ENCODE assay signal across 29 cellular contexts in genomic region chr3:43183456-43183855, GRCh38.
"Had no signal": no experiment of that assay in that cellular context is flagged by ENCODE, and none has a peak within 500 bp of the region (broad histone marks: within the 10 kb centered on the region; RNA-seq: fewer than 3 reads in every experiment).

No MANE protein-coding gene starts in this region.

- H3K36me3 Mint-ChIP-seq: activated CD4-positive, alpha-beta memory T cell treated with anti-CD3 and anti-CD28 coated beads for 36 hours; WTC11 had no signal

- H3K9me3 Mint-ChIP-seq: activated naive CD4-positive, alpha-beta T cell treated with anti-CD3 and anti-CD28 coated beads for 36 hours had no signal

- H3K36me3 ChIP-seq: brain microvascular endothelial cell, cardiac muscle cell had no signal

- ATAC-seq: activated T-cell treated with anti-CD3 and anti-CD28 coated beads, Interleukin-2, amount 50 U/mL, for 4 hours; Panc1; Right ventricle myocardium inferior; WTC11 had no signal

- H3K27me3 ChIP-seq: brain microvascular endothelial cell, cardiac muscle cell had no signal

- H3K4me3 ChIP-seq: cardiac muscle cell, SK-N-MC had no signal

- DNase-seq: activated CD4-positive, alpha-beta memory T cell treated with anti-CD3 and anti-CD28 coated beads for 36 hours; activated CD4-positive, alpha-beta T cell treated with anti-CD3 and anti-CD28 coated beads for 1 hour; activated CD4-positive, alpha-beta T cell treated with anti-CD3 and anti-CD28 coated beads, Interleukin-2, amount 10 ng/mL, durations not matched to agents 7 days and 5 days; activated CD8-positive, alpha-beta memory T cell treated with anti-CD3 and anti-CD28 coated beads for 24 hours; activated gamma-delta T cell; activated naive CD4-positive, alpha-beta T cell treated with anti-CD3 and anti-CD28 coated beads for 36 hours; activated T-cell treated with anti-CD3 and anti-CD28 coated beads, Interleukin-2, amount 50 U/mL, for 4 hours; brain microvascular endothelial cell; KG1; NCI-H1048; NCI-H146; NCI-H187 treated with DMSO at 0.1 percent for 48 hours; NCI-H2081 treated with DMSO at 0.1 percent for 48 hours; NCI-H2171; NCI-H2227 treated with DMSO at 0.1 percent for 48 hours; NCI-H446 treated with DMSO at 0.1 percent for 48 hours; NCI-H524 treated with DMSO at 0.1 percent for 48 hours; NCI-H82; NK-92 treated with Interleukin-12 subunit alpha and Interleukin-12 subunit beta, amount 100 ng/mL, for 24 hours; OCI-M1; RPMI8226; T-helper 9 cell had no signal

- H3K4me3 Mint-ChIP-seq: activated CD4-positive, alpha-beta memory T cell treated with anti-CD3 and anti-CD28 coated beads for 36 hours; activated CD4-positive, alpha-beta T cell treated with anti-CD3 and anti-CD28 coated beads, Interleukin-2, amount 10 ng/mL, durations not matched to agents 7 days and 5 days; activated naive CD4-positive, alpha-beta T cell treated with anti-CD3 and anti-CD28 coated beads for 36 hours; activated naive CD8-positive, alpha-beta T cell; activated T-cell treated with anti-CD3 and anti-CD28 coated beads, Interleukin-2, amount 50 U/mL, for 4 hours; T-helper 1 cell treated with Interleukin-12 subunit alpha and Interleukin-12 subunit beta and Interleukin-4 antibody, amounts not matched to agents 30 μg/mL and 1 μg/mL, for 36 hours; WTC11 had no signal

- H3K27me3 Mint-ChIP-seq: activated CD4-positive, alpha-beta memory T cell treated with anti-CD3 and anti-CD28 coated beads for 36 hours; activated CD4-positive, alpha-beta T cell treated with anti-CD3 and anti-CD28 coated beads, Interleukin-2, amount 10 ng/mL, durations not matched to agents 7 days and 5 days; activated naive CD8-positive, alpha-beta T cell had no signal

- H3K27ac Mint-ChIP-seq: activated CD4-positive, alpha-beta memory T cell treated with anti-CD3 and anti-CD28 coated beads for 36 hours; activated naive CD4-positive, alpha-beta T cell treated with anti-CD3 and anti-CD28 coated beads for 36 hours; activated naive CD8-positive, alpha-beta T cell; T-helper 1 cell treated with Interleukin-12 subunit alpha and Interleukin-12 subunit beta and Interleukin-4 antibody, amounts not matched to agents 30 μg/mL and 1 μg/mL, for 36 hours; WTC11 had no signal

- H3K27ac ChIP-seq: brain microvascular endothelial cell, cardiac muscle cell, SK-N-MC had no signal
